In the genomic region with DNA sequence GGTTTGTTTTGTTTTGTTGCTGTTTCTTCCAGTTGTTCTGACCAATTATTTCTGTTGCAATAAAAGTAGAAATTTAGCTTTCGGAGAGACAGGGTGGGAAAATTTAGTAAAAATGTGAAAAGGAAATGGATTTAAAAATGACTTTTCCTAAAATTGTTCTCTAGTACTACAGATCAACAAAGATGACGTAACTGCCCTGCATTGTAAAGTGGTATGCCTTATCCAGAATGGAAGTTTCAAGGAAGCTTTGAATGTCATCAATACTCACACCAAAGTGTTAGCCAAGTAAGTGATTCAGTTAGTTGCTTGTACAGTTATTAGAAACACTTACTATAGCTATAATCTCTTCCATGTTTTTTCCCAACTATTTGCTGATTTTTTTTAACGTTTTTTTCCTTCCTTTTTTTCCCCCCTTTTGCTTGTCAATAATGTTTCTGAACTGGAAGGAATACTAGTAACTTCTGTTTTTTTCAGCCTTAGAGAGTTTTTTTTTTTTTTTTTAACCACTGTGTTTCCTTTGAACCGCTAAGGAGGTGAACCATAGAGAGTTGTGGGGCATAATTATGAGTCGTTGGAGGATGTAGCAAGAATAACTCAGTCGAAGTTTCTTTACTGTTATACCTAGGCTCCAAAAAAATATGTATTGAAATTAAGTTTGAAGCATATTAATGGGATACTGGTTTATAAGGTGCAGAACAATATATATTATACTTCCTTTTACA, we compare ENCODE assay signal across 1 cellular context.
TF ChIP-seq lines count a peak whose summit lies in the region.

No MANE protein-coding gene starts in this region.

TF ChIP-seq in K562, 482 proteins besides CTCF, POLR2A, EP300 and RAD21:
- no peak for TF ChIP-seq PML (IDR thresholded peaks at IDR 0.05; ENCODE audit: low read length)
- no peak for TF ChIP-seq ZNF584 (CRISPR knock-in tag; IDR thresholded peaks at IDR 0.05; ENCODE audit: low read depth)
- TF ChIP-seq TAF7 (tag; IDR thresholded peaks at IDR 0.05), result no peak
- peak; percentile 50 for TF ChIP-seq ZNF512 (tag; IDR thresholded peaks at IDR 0.05)
TF ChIP-seq in K562: peak in this region for 1.
